In the genomic region with DNA sequence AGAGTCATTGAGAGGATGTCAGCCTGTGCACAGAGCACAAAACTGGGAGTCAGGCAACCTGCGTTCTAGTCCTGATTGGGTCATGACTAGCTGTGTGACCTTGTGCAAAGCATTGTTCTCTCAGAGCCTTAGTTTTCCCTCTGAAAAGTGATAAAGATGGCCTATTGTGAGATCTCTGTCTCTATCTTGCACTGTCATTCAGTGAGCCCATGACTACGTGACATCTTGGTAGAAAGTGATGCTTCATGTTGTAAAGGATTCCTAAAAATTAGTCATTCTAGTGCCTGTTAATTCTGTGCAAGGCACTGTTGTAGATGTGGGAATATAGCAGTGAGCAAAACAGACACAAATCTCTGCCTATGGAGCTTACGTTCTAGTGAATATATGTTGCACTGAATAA, we compare ENCODE assay signal across 11 cellular contexts. TPM values are rescaled to one million over a fixed set of nuclear protein-coding genes. Genes with fewer than 3 reads are reported as not detected.
DNase-seq lines count a peak whose midpoint lies in the region; ATAC-seq, FAIRE-seq and TF ChIP-seq lines count a peak whose summit lies in the region.
"Had no signal": no experiment of that assay in that cellular context is flagged by ENCODE, and none has a peak within 500 bp of the region (broad histone marks: within the 10 kb centered on the region; RNA-seq: fewer than 3 reads in every experiment).

No MANE protein-coding gene starts in this region.

- peaks cover 2 to 39% (median 12%) of the 10 kb centered on the region in 4 experiments; a peak in 7 of 8 replicates for H3K36me3 ChIP-seq in H1 (ENCODE audit: control insufficient read depth in 2 of 4, insufficient read depth in 4 of 4, low read length in 3 of 4)

- H3K36me3 Mint-ChIP-seq in nephron (ENCODE audit: low read depth) (peaks cover 38% of the 10 kb centered on the region), Calu3 (ENCODE audit: insufficient read depth, unreplicated experiment) (peaks cover 42% of the 10 kb centered on the region)

- H3K9ac ChIP-seq in H1 (replicated peaks in 1 of 4; ENCODE audit: extremely low read depth in 1 of 4, low read depth in 3 of 4, low read length in 3 of 4): no peak overlapping the region

- DNase-seq in Daoy (ENCODE audit: low read depth) (peak; percentile 1), M059J (ENCODE audit: low read depth) (peak; percentile 66), H1 (ENCODE audit: low read depth in 1 of 2, low spot score in 2 of 2) (no peak), UCSD-AML1 (lab: John Stamatoyannopoulos, UW; ENCODE audit: unreplicated experiment) (no peak), Calu3 (no peak)
- DNase-seq: KG1 had no signal

- H2BK12ac ChIP-seq in H1 (ENCODE audit: low read depth, low read length): no peak overlapping the region

- peaks cover 38% of the 10 kb centered on the region for H3K4me1 Mint-ChIP-seq in nephron
- H3K4me1 Mint-ChIP-seq in Calu3 (ENCODE audit: low read depth, unreplicated experiment): peaks cover 41% of the 10 kb centered on the region

- H3K27ac ChIP-seq in H1 (ENCODE audit: low read depth, low read length): no peak overlapping the region
- H3K27ac ChIP-seq: VCaP had no signal

- no peak overlapping the region for H3K23ac ChIP-seq in H1 (ENCODE audit: insufficient read length)

- no peak overlapping the region for H4K5ac ChIP-seq in H1 (ENCODE audit: insufficient read length, low read depth, low read length)

- TF ChIP-seq POLR2A in H1 (IDR thresholded peaks at IDR 0.05; ENCODE audit: control extremely low read depth in 1 of 2, low read depth in 2 of 2, low read length in 2 of 2): no peak

- peak overlapping the region; percentile 85 to 96 for H3K4me2 ChIP-seq in H1 (ENCODE audit: insufficient read depth in 1 of 2, low read depth in 2 of 2, low read length in 2 of 2)

- H4K8ac ChIP-seq in H1 (ENCODE audit: extremely low read depth, insufficient read depth, low read length): no peak overlapping the region

- H3K18ac ChIP-seq in H1 (ENCODE audit: extremely low read depth, low read length): no peak overlapping the region

- peak overlapping the region in 3 of 4 experiments; percentile 83 to 96 (median 93); a peak in 5 of 8 replicates for H3K4me3 ChIP-seq in H1 (ENCODE audit: extremely low read depth in 1 of 4, insufficient read depth in 2 of 4, low read depth in 3 of 4, low read length in 4 of 4)

- FAIRE-seq in H1 (lab: Jason Lieb, UNC): peak; percentile 7

- peaks cover 6% of the 10 kb centered on the region; the same call in 1 of the 2 replicates for H3K23me2 ChIP-seq in H1 (ENCODE audit: low read depth, low read length)

- POLR2A ChIA-PET in H1 (lab: Charles Lee; ENCODE audit: partially characterized antibody): interaction anchor here (1.2 to 1.6 kb wide), 4 partner anchors 9 to 192 kb away, joined by 3 to 7 read pairs (median 3); no protein-coding TSS in a partner anchor

- H2BK5ac ChIP-seq in H1 (ENCODE audit: low read depth, low read length): no peak overlapping the region

- no peak for TF ChIP-seq CTCF in H1 (IDR thresholded peaks at IDR 0.05; ENCODE audit: control extremely low read depth in 1 of 3, insufficient read depth in 1 of 3, low read depth in 1 of 3, low read length in 3 of 3)
- TF ChIP-seq CTCF in nephron (IDR thresholded peaks at IDR 0.05; ENCODE audit: unreplicated experiment in 3 of 3): no peak
- TF ChIP-seq CTCF in Calu3 (IDR thresholded peaks at IDR 0.05; ENCODE audit: unreplicated experiment): no peak

- 89% methylated on average over 3 of the region's 3 CpGs; no CpG with 5 or more reads in 1 of the 2 experiments for WGBS in H1 (ENCODE audit: extremely low coverage in 1 of 2, insufficient coverage in 1 of 2, insufficient read length in 1 of 2, insufficient replicate concordance in 2 of 2, low coverage in 1 of 2, low lambda C conversion rate in 2 of 2, missing lambda C conversion rate in 1 of 2), 2 experiments

- H3K27ac Mint-ChIP-seq in nephron (no peak overlapping the region), Calu3 (ENCODE audit: unreplicated experiment) (no peak overlapping the region)

- no peak overlapping the region for H3K56ac ChIP-seq in H1 (replicated peaks; ENCODE audit: insufficient read length, low read depth, low read length)

- no peak overlapping the region for H2AK5ac ChIP-seq in H1 (ENCODE audit: low read depth, low read length)

- H3K9me3 Mint-ChIP-seq in nephron: no peaks in the 10 kb centered on the region
- H3K9me3 Mint-ChIP-seq in Calu3 (ENCODE audit: low read depth, unreplicated experiment): no peaks in the 10 kb centered on the region

- BruUV-seq in Calu3 (replicated peaks; lab: Mats Ljungman, UMichigan): no TSS peak

- 0 out of 2 replicates have a peak, but pooled peaks cover 2% of the 10 kb centered on the region for H3K79me1 ChIP-seq in H1 (ENCODE audit: low read depth, low read length)

- H3K14ac ChIP-seq in H1 (ENCODE audit: insufficient read length): no peak overlapping the region

- no peak overlapping the region for H2BK15ac ChIP-seq in H1 (ENCODE audit: low read length)

- no peak for TF ChIP-seq RAD21 in H1 (IDR thresholded peaks at IDR 0.05 in 1 of 2, conservative IDR thresholded peaks at IDR 0.05 in 1 of 2; ENCODE audit: low read depth in 2 of 2, low read length in 2 of 2)

- H2BK20ac ChIP-seq in H1 (ENCODE audit: low read length): no peak overlapping the region

- no peak overlapping the region for H3K4ac ChIP-seq in H1 (replicated peaks; ENCODE audit: insufficient read length, low read depth, low read length)

- no peaks in the 10 kb centered on the region for H3K9me3 ChIP-seq in H1 (ENCODE audit: insufficient read depth in 2 of 2, low read depth in 1 of 2, low read length in 1 of 2)
- H3K9me3 ChIP-seq: vagina had no signal

- H4K91ac ChIP-seq in H1 (replicated peaks; ENCODE audit: insufficient read length, low read length): no peak overlapping the region

- no peak for TF ChIP-seq EP300 in H1 (IDR thresholded peaks at IDR 0.05; ENCODE audit: borderline replicate concordance in 1 of 2, low read depth in 2 of 2, low read length in 2 of 2)

- H3K79me2 ChIP-seq in H1 (ENCODE audit: control insufficient read depth in 1 of 2, insufficient read depth in 2 of 2, low read length in 2 of 2): peaks cover 19 to 59% of the 10 kb centered on the region in 2 experiments

- H2AFZ ChIP-seq in H1 (ENCODE audit: low read length): no peak overlapping the region

- H3K4me3 Mint-ChIP-seq in nephron (peak overlapping the region; percentile 90 to 96 (median 94)), Calu3 (ENCODE audit: low read depth, unreplicated experiment) (no peak overlapping the region)

- peaks cover 7 to 21% of the 10 kb centered on the region in 2 experiments for H4K20me1 ChIP-seq in H1 (replicated peaks in 1 of 2; ENCODE audit: control insufficient read depth in 1 of 2, insufficient read depth in 2 of 2, low read length in 2 of 2)

- no peaks in the 10 kb centered on the region for H3K27me3 ChIP-seq in H1 (replicated peaks in 1 of 4; ENCODE audit: control insufficient read depth in 3 of 4, extremely low read depth in 1 of 4, insufficient read depth in 3 of 4, low read length in 3 of 4)
- H3K27me3 ChIP-seq: vagina had no signal

- intact Hi-C loops in Calu3 (cut with micrococcal nuclease; ENCODE audit: unreplicated experiment): no loop called here

- H3K27me3 Mint-ChIP-seq in nephron (ENCODE audit: low read depth): no peaks in the 10 kb centered on the region
- peaks cover 21% of the 10 kb centered on the region for H3K27me3 Mint-ChIP-seq in Calu3 (ENCODE audit: unreplicated experiment)

- ATAC-seq in HG03175 (IDR thresholded peaks at IDR 0.05; ENCODE audit: unreplicated experiment): no peak
- ATAC-seq in HG03135 (IDR thresholded peaks at IDR 0.05; ENCODE audit: unreplicated experiment): no peak

- peaks cover 0 to 8% (median 4%) of the 10 kb centered on the region in 4 experiments; a peak in 5 of 7 replicates for H3K4me1 ChIP-seq in H1 (replicated peaks in 1 of 4; ENCODE audit: control insufficient read depth in 3 of 4, insufficient read depth in 4 of 4, low read length in 3 of 4)

- H2BK120ac ChIP-seq in H1 (replicated peaks; ENCODE audit: low read depth, low read length): no peak overlapping the region

- CTCF ChIA-PET in H1 (lab: Charles Lee; ENCODE audit: partially characterized antibody): no interaction called here
- CTCF ChIA-PET in Calu3 (lab: Charles Lee): no interaction called here

TF ChIP-seq in H1, 55 proteins besides CTCF, POLR2A, EP300 and RAD21 (continues in another document):
- peak; percentile 43; the same call in 1 of the 2 replicates for TF ChIP-seq POLR2AphosphoS5 (IDR thresholded peaks at IDR 0.05; ENCODE audit: low read depth, low read length)

RNA-seq across cellular contexts. Expression of a gene that starts 2.5 kb away (rescaled TPM):
- 212 and 216 TPM in 2 replicates for total RNA-seq in Daoy (2014; rRNA removed; shearing (Covaris generic))
- 563 and 702 TPM in 2 replicates for total RNA-seq in M059J (2014; rRNA removed; shearing (Covaris generic))
- 237 and 248 TPM in 2 replicates for total RNA-seq in H1 (2021; fragmentation: NEBNext Ultra II Directional; extraction: Animal tissue kit (Norgen Biotek cat#: 25700))
- polyA plus RNA-seq in H1 (2011; rRNA removed): 127 and 148 TPM in 2 replicates
- polyA plus RNA-seq in H1 (2011; cell fraction: cytosol; rRNA removed): 173 TPM
- 71.2 TPM for polyA plus RNA-seq in H1 (2011; cell fraction: nucleus; rRNA removed)
- polyA plus RNA-seq in H1 (2012, experiment 1 of 2): 129 to 180 TPM (median 142 TPM) in 4 replicates
- 38.4 TPM for polyA plus RNA-seq in H1 (2012, experiment 2 of 2)
- 273 TPM for polyA plus RNA-seq in H1 (2013, experiment 1 of 2)
- polyA plus RNA-seq in H1 (2013, experiment 2 of 2): 375 TPM
- polyA minus RNA-seq in H1 (2011; rRNA and poly(A)+ RNA removed): 73.9 and 74.3 TPM in 2 replicates
- polyA minus RNA-seq in H1 (2011; cell fraction: cytosol; rRNA and poly(A)+ RNA removed): 133 TPM
- polyA minus RNA-seq in H1 (2011; cell fraction: nucleus; rRNA and poly(A)+ RNA removed): 53.0 TPM
- 121 and 126 TPM in 2 replicates for total RNA-seq in Calu3 (2022)

Comparison
In these comparisons a context has a peak if more than half of its experiments do, and no peak if none do; other contexts are left out.
1. DNase-seq: peak in Daoy (single experiment) and M059J (single experiment); none in H1 (0 of 2), UCSD-AML1 (single experiment) and Calu3 (single experiment).